23 cellular contexts compared by ENCODE assay signal in the genomic region with DNA sequence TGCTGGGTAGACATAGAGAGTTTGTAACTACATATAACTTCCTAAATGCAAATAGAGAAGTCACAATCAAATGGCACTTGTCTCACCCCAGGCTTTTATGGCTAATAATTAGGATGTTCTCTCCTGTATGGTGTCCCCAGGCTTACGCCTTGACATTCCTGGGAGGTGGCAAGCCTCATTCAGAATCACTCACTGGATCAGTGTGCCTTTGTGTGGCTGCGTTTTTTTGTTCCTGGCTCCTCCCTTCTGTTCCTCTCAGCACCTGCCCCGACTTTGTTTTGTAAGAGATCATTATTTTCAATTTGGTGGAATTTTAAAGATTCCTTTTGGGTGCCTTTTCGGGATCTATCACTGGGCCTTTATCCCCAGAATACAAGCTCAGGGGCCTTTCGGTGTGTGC. TPM values are rescaled to one million over a fixed set of nuclear protein-coding genes. Genes with fewer than 3 reads are reported as not detected.
DNase-seq lines count a peak whose midpoint lies in the region; ATAC-seq and TF ChIP-seq lines count a peak whose summit lies in the region.
"Had no signal": no experiment of that assay in that cellular context is flagged by ENCODE, and none has a peak within 500 bp of the region (broad histone marks: within the 10 kb centered on the region; RNA-seq: fewer than 3 reads in every experiment).

No MANE protein-coding gene starts in this region.

- no TSS peak for BruUV-seq in PC-3 (replicated peaks; lab: Mats Ljungman, UMichigan)

- H3K27ac ChIP-seq in GM23338 (ENCODE audit: low read depth) = no peak overlapping the region
- H3K27ac ChIP-seq in lower lobe of right lung = no peak overlapping the region
- H3K27ac ChIP-seq in PC-3 (ENCODE audit: low read length) = no peak overlapping the region
- H3K27ac ChIP-seq: SJCRH30 had no signal

- no peak overlapping the region for H3K9ac ChIP-seq in PC-3 (ENCODE audit: low read length)

- no peaks in the 10 kb centered on the region for H3K9me2 ChIP-seq in GM23338 (ENCODE audit: insufficient read depth)
- H3K9me2 ChIP-seq in PC-3 (replicated peaks; ENCODE audit: low read length) = no peaks in the 10 kb centered on the region

- no peak overlapping the region for H3K4me2 ChIP-seq in GM23338
- H3K4me2 ChIP-seq in PC-3 (ENCODE audit: low read length) = no peak overlapping the region

- POLR2A ChIA-PET in PC-3 (lab: Charles Lee; ENCODE audit: unreplicated experiment) = no interaction called here

- H3K9me3 Mint-ChIP-seq in GM23338 (no peaks in the 10 kb centered on the region; the same call in 1 of the 3 replicates), brain (no peaks in the 10 kb centered on the region)
- H3K9me3 Mint-ChIP-seq: IgD-negative memory B cell; T-cell; T-helper 2 cell treated with Interferon-gamma antibody and Interleukin-4, amounts not matched to agents 5 μg/mL and 100 μg/mL, for 36 hours had no signal

- H3K36me3 Mint-ChIP-seq in GM23338 (ENCODE audit: low read depth) (peaks cover 13% of the 10 kb centered on the region; the same call in 2 of the 3 replicates), brain (peaks cover 10% of the 10 kb centered on the region)
- H3K36me3 Mint-ChIP-seq: CD4-positive, CD25-positive, alpha-beta regulatory T cell; IgD-negative memory B cell; T-cell had no signal

- H3K4me3 Mint-ChIP-seq in GM23338 (no peak overlapping the region; the same call in 2 of the 3 replicates), brain (peak overlapping the region in 3 of 5 experiments; percentile 4 to 31 (median 21))
- H3K4me3 Mint-ChIP-seq: CD4-positive, CD25-positive, alpha-beta regulatory T cell; IgD-negative memory B cell; T-cell; T-helper 2 cell treated with Interferon-gamma antibody and Interleukin-4, amounts not matched to agents 5 μg/mL and 100 μg/mL, for 36 hours had no signal

- H3K36me3 ChIP-seq in GM23338 (ENCODE audit: insufficient read depth) = no peaks in the 10 kb centered on the region
- no peaks in the 10 kb centered on the region for H3K36me3 ChIP-seq in lower lobe of right lung
- H3K36me3 ChIP-seq in PC-3 (ENCODE audit: low read depth, low read length) = no peaks in the 10 kb centered on the region
- H3K36me3 ChIP-seq: HAP-1, SJCRH30 had no signal

- ATAC-seq in GM23338 (peak; percentile 6; the same call in 1 of the 3 replicates), lower lobe of right lung (no peak), GM21381 (IDR thresholded peaks at IDR 0.05; ENCODE audit: unreplicated experiment) (no peak), PC-3 (no peak)
- ATAC-seq: T-cell had no signal

- no peak overlapping the region for H3K27ac Mint-ChIP-seq in GM23338
- H3K27ac Mint-ChIP-seq in brain = peak overlapping the region in 1 of 5 experiments; percentile 9
- H3K27ac Mint-ChIP-seq: CD4-positive, CD25-positive, alpha-beta regulatory T cell; IgD-negative memory B cell; T-cell; T-helper 2 cell treated with Interferon-gamma antibody and Interleukin-4, amounts not matched to agents 5 μg/mL and 100 μg/mL, for 36 hours had no signal

- no peaks in the 10 kb centered on the region for H3K9me3 ChIP-seq in lower lobe of right lung
- H3K9me3 ChIP-seq in PC-3 (ENCODE audit: low read length) = no peaks in the 10 kb centered on the region
- H3K9me3 ChIP-seq: BE2C, HAP-1, SJCRH30 had no signal

- DNase-seq in CD1c-positive myeloid dendritic cell (ENCODE audit: extremely low spot score) (peak; percentile 24), GM23338 (ENCODE audit: low spot score) (peak; percentile 30), NCI-H345 (lab: John Stamatoyannopoulos, UW) (peak; percentile 76), lower lobe of right lung (no peak), PC-3 (no peak)
- DNase-seq: BE2C; CD4-positive, CD25-positive, alpha-beta regulatory T cell; Karpas-422; NCI-H1092; NCI-H1694 treated with DMSO at 0.1 percent for 48 hours; NCI-H2171 treated with DMSO at 0.1 percent for 48 hours; NCI-H82; SJCRH30; T-cell had no signal

- H2AFZ ChIP-seq in GM23338 = no peak overlapping the region
- H2AFZ ChIP-seq in PC-3 (ENCODE audit: low read length) = no peak overlapping the region

- H3K27me3 Mint-ChIP-seq in GM23338 (ENCODE audit: insufficient read depth, low read depth, poor library complexity) (peaks cover 54% of the 10 kb centered on the region), brain (peaks cover 19% of the 10 kb centered on the region)

- H4K20me1 ChIP-seq in GM23338 (replicated peaks; ENCODE audit: insufficient read depth) (0 out of 2 replicates have a peak, but pooled peaks cover 9% of the 10 kb centered on the region), PC-3 (ENCODE audit: low read length) (no peaks in the 10 kb centered on the region)

- H3K4me3 ChIP-seq in GM23338 (no peak overlapping the region), lower lobe of right lung (no peak overlapping the region), PC-3 (ENCODE audit: low read length) (no peak overlapping the region)
- H3K4me3 ChIP-seq: HAP-1, SJCRH30 had no signal

- peaks cover 54% of the 10 kb centered on the region for H3K4me1 ChIP-seq in GM23338 (ENCODE audit: insufficient read depth)
- peaks cover 18% of the 10 kb centered on the region for H3K4me1 ChIP-seq in lower lobe of right lung
- no peaks in the 10 kb centered on the region for H3K4me1 ChIP-seq in PC-3 (ENCODE audit: insufficient read depth, low read length)
- H3K4me1 ChIP-seq: HAP-1, SJCRH30 had no signal

- peaks cover 73% of the 10 kb centered on the region for H3K27me3 ChIP-seq in GM23338 (ENCODE audit: insufficient read depth)
- peaks cover 35% of the 10 kb centered on the region for H3K27me3 ChIP-seq in lower lobe of right lung (ENCODE audit: low read depth)
- peaks cover 5% of the 10 kb centered on the region; the same call in 1 of the 2 replicates for H3K27me3 ChIP-seq in PC-3 (ENCODE audit: low read length)
- H3K27me3 ChIP-seq: BE2C, SJCRH30 had no signal

- H3K79me2 ChIP-seq in GM23338 (replicated peaks; ENCODE audit: insufficient read depth) (no peaks in the 10 kb centered on the region), PC-3 (ENCODE audit: low read length) (no peaks in the 10 kb centered on the region)

- H3F3A ChIP-seq in GM23338 (replicated peaks; ENCODE audit: low read depth) (0 out of 2 replicates have a peak, but pooled peaks cover 3% of the 10 kb centered on the region), PC-3 (ENCODE audit: low read length, unreplicated experiment) (no peaks in the 10 kb centered on the region)

- intact Hi-C loops in lower lobe of right lung (cut with DNase I) = no loop called here
- intact Hi-C loops in PC-3 (cut with micrococcal nuclease) = no loop called here

- TF ChIP-seq CTCF in GM23338 (conservative IDR thresholded peaks at IDR 0.05; ENCODE audit: low read depth in 2 of 2) (no peak), brain (conservative IDR thresholded peaks at IDR 0.05) (no peak), lower lobe of right lung (IDR thresholded peaks at IDR 0.05) (no peak), PC-3 (conservative IDR thresholded peaks at IDR 0.05; ENCODE audit: low read depth, low read length) (no peak)

- peaks cover 60% of the 10 kb centered on the region for H3K4me1 Mint-ChIP-seq in GM23338
- peaks cover 52% of the 10 kb centered on the region for H3K4me1 Mint-ChIP-seq in brain
- H3K4me1 Mint-ChIP-seq: CD4-positive, CD25-positive, alpha-beta regulatory T cell had no signal

- CTCF ChIA-PET in PC-3 (lab: Charles Lee) = no interaction called here

TF ChIP-seq in GM23338, 12 proteins besides CTCF, POLR2A, EP300 and RAD21 (continues in another document):
- TF ChIP-seq, protein P1, sequence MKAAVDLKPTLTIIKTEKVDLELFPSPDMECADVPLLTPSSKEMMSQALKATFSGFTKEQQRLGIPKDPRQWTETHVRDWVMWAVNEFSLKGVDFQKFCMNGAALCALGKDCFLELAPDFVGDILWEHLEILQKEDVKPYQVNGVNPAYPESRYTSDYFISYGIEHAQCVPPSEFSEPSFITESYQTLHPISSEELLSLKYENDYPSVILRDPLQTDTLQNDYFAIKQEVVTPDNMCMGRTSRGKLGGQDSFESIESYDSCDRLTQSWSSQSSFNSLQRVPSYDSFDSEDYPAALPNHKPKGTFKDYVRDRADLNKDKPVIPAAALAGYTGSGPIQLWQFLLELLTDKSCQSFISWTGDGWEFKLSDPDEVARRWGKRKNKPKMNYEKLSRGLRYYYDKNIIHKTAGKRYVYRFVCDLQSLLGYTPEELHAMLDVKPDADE (IDR thresholded peaks at IDR 0.05) = no peak
- no peak for TF ChIP-seq STAT1 (IDR thresholded peaks at IDR 0.05; ENCODE audit: unreplicated experiment)
- no peak for TF ChIP-seq CREB1 (CRISPR knock-in tag; IDR thresholded peaks at IDR 0.05; ENCODE audit: low read depth)
- TF ChIP-seq EZH2 (IDR thresholded peaks at IDR 0.05; ENCODE audit: low read depth, unreplicated experiment) = no peak
- TF ChIP-seq EZH2phosphoT487 (IDR thresholded peaks at IDR 0.05; ENCODE audit: unreplicated experiment) = no peak
- TF ChIP-seq ZNF331 (CRISPR knock-in tag; IDR thresholded peaks at IDR 0.05; ENCODE audit: low read depth) = no peak
- no peak for TF ChIP-seq JUNB (IDR thresholded peaks at IDR 0.05; ENCODE audit: unreplicated experiment)
- TF ChIP-seq ZNF114 (CRISPR knock-in tag; IDR thresholded peaks at IDR 0.05) = no peak

RNA-seq across cellular contexts. Expression of gene LAMP5, which starts 5.7 kb away (rescaled TPM):
- total RNA-seq in GM23338 (2014; rRNA removed; shearing (Covaris generic)) = 0.21 and 0.62 TPM in 2 replicates
- 0.10 and 0.29 TPM in 2 replicates for polyA plus RNA-seq in GM23338 (2016; fragmentation: Nextera tagmentation; extraction: Ambion mirVana)
- 10.8 TPM for polyA plus RNA-seq in brain (ENCODE audit: insufficient read depth, low read depth, low replicate concordance)
- total RNA-seq in lower lobe of right lung = 0.41 TPM
- total RNA-seq in PC-3 (2014; rRNA removed) = not detected in 2 replicates
- total RNA-seq: A673; CD4-positive, CD25-positive, alpha-beta regulatory T cell; MCF 10A; NCI-H460; OCI-LY7; SJCRH30; T-cell had no signal
- polyA plus RNA-seq: CD4-positive, CD25-positive, alpha-beta regulatory T cell had no signal

Comparison
In these comparisons a context has a peak if more than half of its experiments do, and no peak if none do; other contexts are left out.
1. DNase-seq: peak in CD1c-positive myeloid dendritic cell (single experiment), GM23338 (single experiment) and NCI-H345 (single experiment); none in lower lobe of right lung (single experiment) and PC-3 (single experiment).